In genomic region chr10:46907186-46907585, GRCh38 we compare ENCODE assay signal across 1 cellular context. TPM values are rescaled to one million over a fixed set of nuclear protein-coding genes. Genes with fewer than 3 reads are reported as not detected.
"Had no signal": no experiment of that assay in that cellular context is flagged by ENCODE, and none has a peak within 500 bp of the region (broad histone marks: within the 10 kb centered on the region; RNA-seq: fewer than 3 reads in every experiment).

No MANE protein-coding gene starts in this region.

RNA-seq across cellular contexts. Expression of gene PTPN20, which starts 4.0 kb away (rescaled TPM):
- total RNA-seq: chondrocyte had no signal
